1 cellular context compared by ENCODE assay signal in the genomic region with DNA sequence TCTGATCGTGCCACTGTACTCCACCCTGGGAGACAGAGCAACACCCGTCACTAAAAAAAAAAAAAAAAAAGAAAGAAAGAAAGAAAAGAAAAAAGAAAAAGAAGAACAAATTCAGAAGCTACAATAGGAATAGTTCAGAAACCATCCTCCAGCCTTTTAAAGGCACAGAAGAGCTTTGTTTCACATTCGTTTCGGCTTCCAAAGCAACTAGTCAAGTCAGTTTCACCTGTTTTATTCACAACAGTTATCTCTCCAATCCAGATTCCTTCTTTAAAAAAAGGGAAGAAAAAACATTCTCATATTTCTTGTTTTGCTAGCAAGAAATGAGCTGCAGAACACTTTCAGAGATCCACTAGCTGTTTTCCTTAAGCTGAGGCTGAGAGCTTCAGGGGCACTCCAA.
TF ChIP-seq lines count a peak whose summit lies in the region.

No MANE protein-coding gene starts in this region.

TF ChIP-seq in GM23338, 12 proteins besides CTCF, POLR2A, EP300 and RAD21 (continued from another document):
- TF ChIP-seq, protein P1, sequence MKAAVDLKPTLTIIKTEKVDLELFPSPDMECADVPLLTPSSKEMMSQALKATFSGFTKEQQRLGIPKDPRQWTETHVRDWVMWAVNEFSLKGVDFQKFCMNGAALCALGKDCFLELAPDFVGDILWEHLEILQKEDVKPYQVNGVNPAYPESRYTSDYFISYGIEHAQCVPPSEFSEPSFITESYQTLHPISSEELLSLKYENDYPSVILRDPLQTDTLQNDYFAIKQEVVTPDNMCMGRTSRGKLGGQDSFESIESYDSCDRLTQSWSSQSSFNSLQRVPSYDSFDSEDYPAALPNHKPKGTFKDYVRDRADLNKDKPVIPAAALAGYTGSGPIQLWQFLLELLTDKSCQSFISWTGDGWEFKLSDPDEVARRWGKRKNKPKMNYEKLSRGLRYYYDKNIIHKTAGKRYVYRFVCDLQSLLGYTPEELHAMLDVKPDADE (IDR thresholded peaks at IDR 0.05), result no peak
- TF ChIP-seq, protein P2, sequence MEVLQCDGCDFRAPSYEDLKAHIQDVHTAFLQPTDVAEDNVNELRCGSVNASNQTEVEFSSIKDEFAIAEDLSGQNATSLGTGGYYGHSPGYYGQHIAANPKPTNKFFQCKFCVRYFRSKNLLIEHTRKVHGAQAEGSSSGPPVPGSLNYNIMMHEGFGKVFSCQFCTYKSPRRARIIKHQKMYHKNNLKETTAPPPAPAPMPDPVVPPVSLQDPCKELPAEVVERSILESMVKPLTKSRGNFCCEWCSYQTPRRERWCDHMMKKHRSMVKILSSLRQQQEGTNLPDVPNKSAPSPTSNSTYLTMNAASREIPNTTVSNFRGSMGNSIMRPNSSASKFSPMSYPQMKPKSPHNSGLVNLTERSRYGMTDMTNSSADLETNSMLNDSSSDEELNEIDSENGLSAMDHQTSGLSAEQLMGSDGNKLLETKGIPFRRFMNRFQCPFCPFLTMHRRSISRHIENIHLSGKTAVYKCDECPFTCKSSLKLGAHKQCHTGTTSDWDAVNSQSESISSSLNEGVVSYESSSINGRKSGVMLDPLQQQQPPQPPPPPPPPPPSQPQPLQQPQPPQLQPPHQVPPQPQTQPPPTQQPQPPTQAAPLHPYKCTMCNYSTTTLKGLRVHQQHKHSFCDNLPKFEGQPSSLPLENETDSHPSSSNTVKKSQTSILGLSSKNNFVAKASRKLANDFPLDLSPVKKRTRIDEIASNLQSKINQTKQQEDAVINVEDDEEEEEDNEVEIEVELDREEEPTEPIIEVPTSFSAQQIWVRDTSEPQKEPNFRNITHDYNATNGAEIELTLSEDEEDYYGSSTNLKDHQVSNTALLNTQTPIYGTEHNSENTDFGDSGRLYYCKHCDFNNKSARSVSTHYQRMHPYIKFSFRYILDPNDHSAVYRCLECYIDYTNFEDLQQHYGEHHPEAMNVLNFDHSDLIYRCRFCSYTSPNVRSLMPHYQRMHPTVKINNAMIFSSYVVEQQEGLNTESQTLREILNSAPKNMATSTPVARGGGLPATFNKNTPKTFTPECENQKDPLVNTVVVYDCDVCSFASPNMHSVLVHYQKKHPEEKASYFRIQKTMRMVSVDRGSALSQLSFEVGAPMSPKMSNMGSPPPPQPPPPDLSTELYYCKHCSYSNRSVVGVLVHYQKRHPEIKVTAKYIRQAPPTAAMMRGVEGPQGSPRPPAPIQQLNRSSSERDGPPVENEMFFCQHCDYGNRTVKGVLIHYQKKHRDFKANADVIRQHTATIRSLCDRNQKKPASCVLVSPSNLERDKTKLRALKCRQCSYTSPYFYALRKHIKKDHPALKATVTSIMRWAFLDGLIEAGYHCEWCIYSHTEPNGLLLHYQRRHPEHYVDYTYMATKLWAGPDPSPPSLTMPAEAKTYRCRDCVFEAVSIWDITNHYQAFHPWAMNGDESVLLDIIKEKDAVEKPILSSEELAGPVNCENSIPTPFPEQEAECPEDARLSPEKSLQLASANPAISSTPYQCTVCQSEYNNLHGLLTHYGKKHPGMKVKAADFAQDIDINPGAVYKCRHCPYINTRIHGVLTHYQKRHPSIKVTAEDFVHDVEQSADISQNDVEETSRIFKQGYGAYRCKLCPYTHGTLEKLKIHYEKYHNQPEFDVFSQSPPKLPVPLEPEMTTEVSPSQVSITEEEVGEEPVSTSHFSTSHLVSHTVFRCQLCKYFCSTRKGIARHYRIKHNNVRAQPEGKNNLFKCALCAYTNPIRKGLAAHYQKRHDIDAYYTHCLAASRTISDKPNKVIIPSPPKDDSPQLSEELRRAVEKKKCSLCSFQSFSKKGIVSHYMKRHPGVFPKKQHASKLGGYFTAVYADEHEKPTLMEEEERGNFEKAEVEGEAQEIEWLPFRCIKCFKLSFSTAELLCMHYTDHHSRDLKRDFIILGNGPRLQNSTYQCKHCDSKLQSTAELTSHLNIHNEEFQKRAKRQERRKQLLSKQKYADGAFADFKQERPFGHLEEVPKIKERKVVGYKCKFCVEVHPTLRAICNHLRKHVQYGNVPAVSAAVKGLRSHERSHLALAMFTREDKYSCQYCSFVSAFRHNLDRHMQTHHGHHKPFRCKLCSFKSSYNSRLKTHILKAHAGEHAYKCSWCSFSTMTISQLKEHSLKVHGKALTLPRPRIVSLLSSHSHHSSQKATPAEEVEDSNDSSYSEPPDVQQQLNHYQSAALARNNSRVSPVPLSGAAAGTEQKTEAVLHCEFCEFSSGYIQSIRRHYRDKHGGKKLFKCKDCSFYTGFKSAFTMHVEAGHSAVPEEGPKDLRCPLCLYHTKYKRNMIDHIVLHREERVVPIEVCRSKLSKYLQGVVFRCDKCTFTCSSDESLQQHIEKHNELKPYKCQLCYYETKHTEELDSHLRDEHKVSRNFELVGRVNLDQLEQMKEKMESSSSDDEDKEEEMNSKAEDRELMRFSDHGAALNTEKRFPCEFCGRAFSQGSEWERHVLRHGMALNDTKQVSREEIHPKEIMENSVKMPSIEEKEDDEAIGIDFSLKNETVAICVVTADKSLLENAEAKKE (CRISPR knock-in tag; IDR thresholded peaks at IDR 0.05), result no peak
- TF ChIP-seq EZH2phosphoT487 (IDR thresholded peaks at IDR 0.05; ENCODE audit: unreplicated experiment), result no peak
- TF ChIP-seq ZNF331 (CRISPR knock-in tag; IDR thresholded peaks at IDR 0.05; ENCODE audit: low read depth), result no peak
- TF ChIP-seq JUNB (IDR thresholded peaks at IDR 0.05; ENCODE audit: unreplicated experiment), result no peak
- TF ChIP-seq NANOG (IDR thresholded peaks at IDR 0.05; ENCODE audit: borderline replicate concordance), result no peak
- TF ChIP-seq, protein P3, sequence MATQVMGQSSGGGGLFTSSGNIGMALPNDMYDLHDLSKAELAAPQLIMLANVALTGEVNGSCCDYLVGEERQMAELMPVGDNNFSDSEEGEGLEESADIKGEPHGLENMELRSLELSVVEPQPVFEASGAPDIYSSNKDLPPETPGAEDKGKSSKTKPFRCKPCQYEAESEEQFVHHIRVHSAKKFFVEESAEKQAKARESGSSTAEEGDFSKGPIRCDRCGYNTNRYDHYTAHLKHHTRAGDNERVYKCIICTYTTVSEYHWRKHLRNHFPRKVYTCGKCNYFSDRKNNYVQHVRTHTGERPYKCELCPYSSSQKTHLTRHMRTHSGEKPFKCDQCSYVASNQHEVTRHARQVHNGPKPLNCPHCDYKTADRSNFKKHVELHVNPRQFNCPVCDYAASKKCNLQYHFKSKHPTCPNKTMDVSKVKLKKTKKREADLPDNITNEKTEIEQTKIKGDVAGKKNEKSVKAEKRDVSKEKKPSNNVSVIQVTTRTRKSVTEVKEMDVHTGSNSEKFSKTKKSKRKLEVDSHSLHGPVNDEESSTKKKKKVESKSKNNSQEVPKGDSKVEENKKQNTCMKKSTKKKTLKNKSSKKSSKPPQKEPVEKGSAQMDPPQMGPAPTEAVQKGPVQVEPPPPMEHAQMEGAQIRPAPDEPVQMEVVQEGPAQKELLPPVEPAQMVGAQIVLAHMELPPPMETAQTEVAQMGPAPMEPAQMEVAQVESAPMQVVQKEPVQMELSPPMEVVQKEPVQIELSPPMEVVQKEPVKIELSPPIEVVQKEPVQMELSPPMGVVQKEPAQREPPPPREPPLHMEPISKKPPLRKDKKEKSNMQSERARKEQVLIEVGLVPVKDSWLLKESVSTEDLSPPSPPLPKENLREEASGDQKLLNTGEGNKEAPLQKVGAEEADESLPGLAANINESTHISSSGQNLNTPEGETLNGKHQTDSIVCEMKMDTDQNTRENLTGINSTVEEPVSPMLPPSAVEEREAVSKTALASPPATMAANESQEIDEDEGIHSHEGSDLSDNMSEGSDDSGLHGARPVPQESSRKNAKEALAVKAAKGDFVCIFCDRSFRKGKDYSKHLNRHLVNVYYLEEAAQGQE (IDR thresholded peaks at IDR 0.05; ENCODE audit: unreplicated experiment), result no peak
- no peak for TF ChIP-seq POLR2AphosphoS5 (IDR thresholded peaks at IDR 0.05; ENCODE audit: low read depth)
